In genomic region chr18:31684279-31685096, GRCh38 we compare ENCODE assay signal across 1 cellular context.
TF ChIP-seq lines count a peak whose summit lies in the region.

Gene B4GALT6, minus strand, starts transcription at chr18:31684581. Its CDS starts 155 bp downstream, at chr18:31684426.

TF ChIP-seq in H1, 55 proteins besides CTCF, POLR2A, EP300 and RAD21:
- TF ChIP-seq RBBP5 (IDR thresholded peaks at IDR 0.05; ENCODE audit: borderline replicate concordance, low read depth, low read length) (peak; percentile 94; the same call in 1 of the 2 replicates), USF2 (IDR thresholded peaks at IDR 0.05; ENCODE audit: low read length) (no peak), ASH2L (IDR thresholded peaks at IDR 0.05; ENCODE audit: low read length) (peak; percentile 66), SIN3A (conservative IDR thresholded peaks at IDR 0.05 in 1 of 2, IDR thresholded peaks at IDR 0.05 in 1 of 2; ENCODE audit: low read depth in 1 of 2, low read length in 2 of 2) (0 out of 4 replicates have a peak, but pooled peaks have one; percentile 39 to 56), TAF1 (IDR thresholded peaks at IDR 0.05; ENCODE audit: low read depth, low read length) (0 out of 2 replicates have a peak, but pooled peaks have one; percentile 39), KDM4A (IDR thresholded peaks at IDR 0.05; ENCODE audit: low read depth, low read length, severe bottlenecking) (peak; percentile 30), TBP (IDR thresholded peaks at IDR 0.05; ENCODE audit: low read depth, low read length) (0 out of 2 replicates have a peak, but pooled peaks have one; percentile 29), POLR2AphosphoS5 (IDR thresholded peaks at IDR 0.05; ENCODE audit: low read depth, low read length) (peak; percentile 28; the same call in 1 of the 2 replicates), SRF (IDR thresholded peaks at IDR 0.05; ENCODE audit: low read depth, low read length) (no peak), HDAC2 (IDR thresholded peaks at IDR 0.05; ENCODE audit: borderline replicate concordance in 1 of 2, low read depth in 2 of 2, low read length in 2 of 2) (peak in 1 of 2 experiments; percentile 40; a peak in 1 of 4 replicates), RNF2 (IDR thresholded peaks at IDR 0.05; ENCODE audit: borderline replicate concordance, low read depth, low read length, missing control alignments, poor library complexity, severe bottlenecking) (no peak)
